ENCODE assay signal across 22 cellular contexts in the genomic region with DNA sequence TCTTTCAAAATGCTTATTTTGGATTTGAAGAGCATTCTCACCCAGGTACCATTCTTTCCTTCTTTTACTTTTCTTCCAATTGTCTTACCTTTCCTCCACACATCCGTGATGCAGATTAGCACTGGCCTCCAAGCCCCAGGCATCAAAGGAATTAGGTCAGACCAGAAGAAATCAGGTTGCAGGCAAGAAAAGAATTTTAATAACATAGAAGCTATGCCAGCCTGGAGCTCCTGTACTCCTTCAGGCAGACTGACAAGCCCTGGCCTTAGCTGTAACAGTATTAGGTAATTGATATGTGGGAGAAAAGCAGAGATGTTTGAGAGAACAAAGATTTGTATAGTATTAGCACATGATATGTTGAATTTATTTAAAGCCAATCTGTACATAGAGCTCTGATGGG.
A peak's percentile ranks its signal among the peaks of the same experiment; 100 is the strongest.
DNase-seq lines count a peak whose midpoint lies in the region; ATAC-seq and TF ChIP-seq lines count a peak whose summit lies in the region.
"Had no signal": no experiment of that assay in that cellular context is flagged by ENCODE, and none has a peak within 500 bp of the region (broad histone marks: within the 10 kb centered on the region; RNA-seq: fewer than 3 reads in every experiment).

No MANE protein-coding gene starts in this region.

- peak in 1 of 4 donors; percentile 31 for ATAC-seq in heart left ventricle
- ATAC-seq in GM18858 (IDR thresholded peaks at IDR 0.05; ENCODE audit: unreplicated experiment) = no peak

- DNase-seq in heart left ventricle (no peak), cardiac septum (ENCODE audit: low spot score) (no peak), SK-N-DZ (ENCODE audit: low spot score) (peak; percentile 17), right atrium auricular region (ENCODE audit: low spot score) (no peak), putamen (ENCODE audit: low spot score) (peak; percentile 34), D341Med (ENCODE audit: low spot score) (no peak), ovary (no peak)
- DNase-seq: BE2C, DMS79 treated with DMSO at 0.1 percent for 48 hours, GOT3, IMR-90, NCI-H1105, NCI-H146, NCI-H2029, NCI-H2171, NCI-H446, NCI-H526 treated with DMSO at 0.1 percent for 48 hours, OCI-M1, SHP77 had no signal

- 22 to 51% (median 38%) methylated on average over 1 of the region's 1 CpG for WGBS in heart left ventricle, 4 donors
- WGBS in ovary, 3 donors = 59 to 69% (median 60%) methylated on average over 1 of the region's 1 CpG

- TF ChIP-seq POLR2A in heart left ventricle (IDR thresholded peaks at IDR 0.05) = no peak
- TF ChIP-seq POLR2A in ovary (IDR thresholded peaks at IDR 0.05) = no peak

- H3K27me3 ChIP-seq in heart left ventricle = no peaks in the 10 kb centered on the region
- no peaks in the 10 kb centered on the region for H3K27me3 ChIP-seq in right atrium auricular region
- no peaks in the 10 kb centered on the region for H3K27me3 ChIP-seq in ovary
- H3K27me3 ChIP-seq: BE2C had no signal

- H3K36me3 ChIP-seq in heart left ventricle (no peaks in the 10 kb centered on the region), right atrium auricular region (no peaks in the 10 kb centered on the region), ovary (no peaks in the 10 kb centered on the region)
- H3K36me3 ChIP-seq: BE2C had no signal

- no peak for TF ChIP-seq EP300 in ovary (IDR thresholded peaks at IDR 0.05)

- peak overlapping the region; percentile 16 to 79 (median 65) for H3K27ac ChIP-seq in heart left ventricle
- H3K27ac ChIP-seq in right atrium auricular region = peak overlapping the region; percentile 10 to 73
- H3K27ac ChIP-seq in ovary = no peak overlapping the region
- H3K27ac ChIP-seq: KMS-11, SK-N-MC had no signal

- H3K9me3 ChIP-seq in heart left ventricle = no peaks in the 10 kb centered on the region
- no peaks in the 10 kb centered on the region for H3K9me3 ChIP-seq in right atrium auricular region
- no peaks in the 10 kb centered on the region for H3K9me3 ChIP-seq in ovary
- H3K9me3 ChIP-seq: BE2C had no signal

- H3K4me1 ChIP-seq in heart left ventricle = peaks cover 0 to 49% (median 20%) of the 10 kb centered on the region in 12 donors
- H3K4me1 ChIP-seq in right atrium auricular region = peaks cover 0 to 40% of the 10 kb centered on the region in 2 donors
- peaks cover 3% of the 10 kb centered on the region for H3K4me1 ChIP-seq in ovary (ENCODE audit: insufficient read depth)
- H3K4me1 ChIP-seq: BE2C had no signal

- TF ChIP-seq CTCF in heart left ventricle (IDR thresholded peaks at IDR 0.05) (no peak), right atrium auricular region (IDR thresholded peaks at IDR 0.05) (no peak), ovary (IDR thresholded peaks at IDR 0.05) (no peak)

- peak overlapping the region in 2 of 12 donors; percentile 1 to 18 for H3K4me3 ChIP-seq in heart left ventricle
- H3K4me3 ChIP-seq in right atrium auricular region = no peak overlapping the region
- H3K4me3 ChIP-seq in ovary = no peak overlapping the region
- H3K4me3 ChIP-seq: SK-N-MC had no signal

- intact Hi-C loops in heart left ventricle (cut with DNase I) (loop anchor here in 9 of 10 donors (2.0 to 10.0 kb wide), 14 partner anchors 67 to 394 kb away; a partner anchor contains a TSS), cardiac septum (cut with DNase I) (loop anchor here (2.0 to 10.0 kb wide), 4 partner anchors 87 to 394 kb away; a partner anchor contains a TSS), ovary (cut with DNase I) (no loop called here)

Comparison
In these comparisons a context has a peak if more than half of its experiments do, and no peak if none do; other contexts are left out.
1. DNase-seq: peak in SK-N-DZ (single experiment) and putamen (single experiment); none in heart left ventricle (0 of 5), cardiac septum (single experiment), right atrium auricular region (single experiment), D341Med (single experiment) and ovary (0 of 5).
2. H3K27ac ChIP-seq: peak in heart left ventricle (12 of 12) and right atrium auricular region (2 of 2); none in ovary (0 of 2).
3. intact Hi-C loops: an anchor here in heart left ventricle (2.0 to 10.0 kb wide) and cardiac septum (2.0 to 10.0 kb wide); none called in ovary.